Comparison of ENCODE assay signal across 15 cellular contexts in genomic region chr5:8848362-8848761, GRCh38.
A peak's percentile ranks its signal among the peaks of the same experiment; 100 is the strongest.
DNase-seq lines count a peak whose midpoint lies in the region; ATAC-seq and TF ChIP-seq lines count a peak whose summit lies in the region.
"Had no signal": no experiment of that assay in that cellular context is flagged by ENCODE, and none has a peak within 500 bp of the region (broad histone marks: within the 10 kb centered on the region; RNA-seq: fewer than 3 reads in every experiment).

No MANE protein-coding gene starts in this region.

- 98% methylated on average over 7 of the region's 7 CpGs for WGBS in mammary epithelial cell (ENCODE audit: low coverage, missing lambda C conversion rate)

- no TSS peak for BruUV-seq in MCF 10A (replicated peaks; lab: Mats Ljungman, UMichigan)
- BruUV-seq in mammary epithelial cell (replicated peaks; lab: Mats Ljungman, UMichigan): no TSS peak

- H3K4me1 ChIP-seq in mammary epithelial cell (ENCODE audit: insufficient read depth, low read length) (peaks cover 5% of the 10 kb centered on the region), skeletal muscle satellite cell (ENCODE audit: control insufficient read depth, insufficient read depth, low read length) (peaks cover 57% of the 10 kb centered on the region)
- H3K4me1 ChIP-seq in CD8-positive, alpha-beta memory T cell (ENCODE audit: insufficient read depth, low read length): no peaks in the 10 kb centered on the region

- H3K27ac ChIP-seq in mammary epithelial cell (ENCODE audit: insufficient read depth, low read depth, low read length) (no peak overlapping the region), brain microvascular endothelial cell (peak overlapping the region; percentile 67)
- H3K27ac ChIP-seq in CD8-positive, alpha-beta memory T cell (ENCODE audit: low read depth, low read length): no peak overlapping the region
- H3K27ac ChIP-seq: C4-2B had no signal

- H3K79me2 ChIP-seq in mammary epithelial cell (ENCODE audit: insufficient read depth, low read length): no peaks in the 10 kb centered on the region

- no peaks in the 10 kb centered on the region for H3K27me3 Mint-ChIP-seq in MCF 10A (ENCODE audit: insufficient read depth, unreplicated experiment)
- no peaks in the 10 kb centered on the region for H3K27me3 Mint-ChIP-seq in CD8-positive, alpha-beta memory T cell

- POLR2A ChIA-PET in MCF 10A (lab: Yijun Ruan, JAX): interaction anchor here (0.6 kb wide), 1 partner anchor 31 kb away, joined by 3 read pairs; no protein-coding TSS in a partner anchor
- POLR2A ChIA-PET in CD8-positive, alpha-beta memory T cell (lab: Charles Lee): no interaction called here

- CTCF ChIA-PET in MCF 10A (lab: Yijun Ruan, JAX): interaction anchor here (0.7 to 1.0 kb wide), 2 partner anchors 17 to 359 kb away, joined by 3 to 5 read pairs; no protein-coding TSS in a partner anchor
- CTCF ChIA-PET in mammary epithelial cell (lab: Charles Lee; ENCODE audit: low non-redundant PET): no interaction called here
- CTCF ChIA-PET in CD8-positive, alpha-beta memory T cell (lab: Charles Lee): no interaction called here

- no peaks in the 10 kb centered on the region for H3K9me3 Mint-ChIP-seq in MCF 10A (ENCODE audit: unreplicated experiment)
- H3K9me3 Mint-ChIP-seq in CD8-positive, alpha-beta memory T cell: peaks cover 7 to 27% (median 13%) of the 10 kb centered on the region in 5 donors

- DNase-seq in MCF 10A (ENCODE audit: unreplicated experiment) (no peak), mammary epithelial cell (no peak), NCI-H345 treated with DMSO at 0.1 percent for 48 hours (lab: John Stamatoyannopoulos, UW; ENCODE audit: unreplicated experiment) (peak; percentile 58), brain microvascular endothelial cell (no peak), GM13977 (ENCODE audit: low spot score) (no peak)
- no peak for DNase-seq in CD8-positive, alpha-beta memory T cell
- DNase-seq: DMS53, GDM1, Kasumi-1, MG63, NCI-H187 had no signal

- H3K27me3 ChIP-seq in mammary epithelial cell (ENCODE audit: insufficient read depth, low read length) (no peaks in the 10 kb centered on the region), brain microvascular endothelial cell (replicated peaks) (no peaks in the 10 kb centered on the region), skeletal muscle satellite cell (ENCODE audit: control insufficient read depth, insufficient read depth, low read length) (no peaks in the 10 kb centered on the region)
- no peaks in the 10 kb centered on the region for H3K27me3 ChIP-seq in CD8-positive, alpha-beta memory T cell (ENCODE audit: insufficient read depth, low read length, poor library complexity, severe bottlenecking)
- H3K27me3 ChIP-seq: MG63 had no signal

- H3K36me3 Mint-ChIP-seq in MCF 10A (ENCODE audit: insufficient read depth, unreplicated experiment): no peaks in the 10 kb centered on the region
- H3K36me3 Mint-ChIP-seq in CD8-positive, alpha-beta memory T cell: no peaks in the 10 kb centered on the region

- H3K4me3 ChIP-seq in mammary epithelial cell (replicated peaks in 1 of 3; ENCODE audit: insufficient read depth in 1 of 3, low read depth in 2 of 3, low read length in 3 of 3): no peak overlapping the region
- H3K4me3 ChIP-seq in brain microvascular endothelial cell (ENCODE audit: low read depth, low read length): no peak overlapping the region
- H3K4me3 ChIP-seq in skeletal muscle satellite cell (ENCODE audit: low read length): no peak overlapping the region
- H3K4me3 ChIP-seq in CD8-positive, alpha-beta memory T cell (ENCODE audit: low read length): no peak overlapping the region
- H3K4me3 ChIP-seq: MG63 had no signal

- H3K27ac Mint-ChIP-seq in MCF 10A (ENCODE audit: low read depth, unreplicated experiment): peak overlapping the region; percentile 36
- no peak overlapping the region for H3K27ac Mint-ChIP-seq in CD8-positive, alpha-beta memory T cell

- H2AFZ ChIP-seq in mammary epithelial cell (ENCODE audit: low read depth, low read length): no peak overlapping the region

- H3K9me3 ChIP-seq in mammary epithelial cell (replicated peaks; ENCODE audit: insufficient read depth, low read length): no peaks in the 10 kb centered on the region
- no peaks in the 10 kb centered on the region for H3K9me3 ChIP-seq in skeletal muscle satellite cell (replicated peaks; ENCODE audit: low read length)
- no peaks in the 10 kb centered on the region for H3K9me3 ChIP-seq in CD8-positive, alpha-beta memory T cell (ENCODE audit: low read length)

- intact Hi-C loops in MCF 10A (cut with micrococcal nuclease) (loop anchor here (5.0 kb wide), 1 partner anchor 59 kb away; no protein-coding TSS in a partner anchor), mammary epithelial cell (cut with micrococcal nuclease) (no loop called here)

- dilution Hi-C loops in mammary epithelial cell (cut with HindIII; ENCODE audit: low sequenced_read_pairs): no loop called here

- TF ChIP-seq CTCF in MCF 10A (IDR thresholded peaks at IDR 0.05; ENCODE audit: unreplicated experiment) (no peak), mammary epithelial cell (conservative IDR thresholded peaks at IDR 0.05 in 1 of 2, IDR thresholded peaks at IDR 0.05 in 1 of 2; ENCODE audit: extremely low read depth in 1 of 2, insufficient read depth in 1 of 2, low read depth in 1 of 2, low read length in 2 of 2) (no peak), brain microvascular endothelial cell (IDR thresholded peaks at IDR 0.05; ENCODE audit: low read depth, low read length, missing control alignments) (no peak), GM13977 (IDR thresholded peaks at IDR 0.05; ENCODE audit: extremely low read depth, insufficient read depth, missing control alignments) (no peak)

- H3K4me1 Mint-ChIP-seq in MCF 10A (ENCODE audit: insufficient read depth, unreplicated experiment): peaks cover 7% of the 10 kb centered on the region
- H3K4me1 Mint-ChIP-seq in CD8-positive, alpha-beta memory T cell: no peaks in the 10 kb centered on the region

- no peak for ATAC-seq in GM21447 (IDR thresholded peaks at IDR 0.05; ENCODE audit: unreplicated experiment)
- ATAC-seq: Right ventricle myocardium inferior had no signal

- no peak overlapping the region for H3K9ac ChIP-seq in mammary epithelial cell (ENCODE audit: insufficient read depth, low read length)
- H3K9ac ChIP-seq in skeletal muscle satellite cell (ENCODE audit: low read depth, low read length): peak overlapping the region; percentile 70

- H3K36me3 ChIP-seq in mammary epithelial cell (ENCODE audit: insufficient read depth, low read length): no peaks in the 10 kb centered on the region
- H3K36me3 ChIP-seq in brain microvascular endothelial cell (replicated peaks): no peaks in the 10 kb centered on the region
- no peaks in the 10 kb centered on the region for H3K36me3 ChIP-seq in skeletal muscle satellite cell (ENCODE audit: insufficient read depth, low read length)
- H3K36me3 ChIP-seq in CD8-positive, alpha-beta memory T cell (ENCODE audit: insufficient read depth, low read length): no peaks in the 10 kb centered on the region
- H3K36me3 ChIP-seq: MG63 had no signal

- H3K4me2 ChIP-seq in mammary epithelial cell (ENCODE audit: insufficient read depth, low read depth, low read length) (no peak overlapping the region), skeletal muscle satellite cell (ENCODE audit: low read length) (peak overlapping the region; percentile 42)

- in situ Hi-C loops in mammary epithelial cell (cut with MboI; ENCODE audit: low sequenced_read_pairs in 2 of 2): no loop called here
- in situ Hi-C loops in brain microvascular endothelial cell (cut with HindIII; ENCODE audit: low pct_ligation_motif_present, low sequenced_read_pairs): no loop called here
- in situ Hi-C loops in GM13977 (cut with MboI; ENCODE audit: low pct_unique_long_range_greater_than_20kb, low sequenced_read_pairs, unreplicated experiment): no loop called here

- no peaks in the 10 kb centered on the region for H4K20me1 ChIP-seq in mammary epithelial cell (ENCODE audit: insufficient read depth, low read length)

- H3K4me3 Mint-ChIP-seq in MCF 10A (ENCODE audit: unreplicated experiment): no peak overlapping the region
- H3K4me3 Mint-ChIP-seq in CD8-positive, alpha-beta memory T cell: no peak overlapping the region
